Comparison of ENCODE assay signal across 11 cellular contexts in genomic region chr7:157018997-157019591, GRCh38. TPM values are rescaled to one million over a fixed set of nuclear protein-coding genes. Genes with fewer than 3 reads are reported as not detected.
DNase-seq lines count a peak whose midpoint lies in the region; ATAC-seq and TF ChIP-seq lines count a peak whose summit lies in the region.
"Had no signal": no experiment of that assay in that cellular context is flagged by ENCODE, and none has a peak within 500 bp of the region (broad histone marks: within the 10 kb centered on the region; RNA-seq: fewer than 3 reads in every experiment).

No MANE protein-coding gene starts in this region.

- CTCF ChIA-PET in activated CD8-positive, alpha-beta memory T cell treated with anti-CD3 and anti-CD28 coated beads, Interleukin-2, amount 10 ng/mL, durations not matched to agents 7 days and 5 days (lab: Charles Lee), result no interaction called here
- CTCF ChIA-PET in T-cell (lab: Charles Lee), result interaction anchor here in 1 of 2 donors (0.6 kb wide), 1 partner anchor 11 kb away, joined by 3 read pairs; no protein-coding TSS in a partner anchor
- CTCF ChIA-PET in RWPE1 (lab: Yijun Ruan, JAX), result interaction anchor here (0.8 kb wide), 1 partner anchor 112 kb away, joined by 3 read pairs; no protein-coding TSS in a partner anchor

- peaks cover 82% of the 10 kb centered on the region for H3K27me3 Mint-ChIP-seq in activated CD8-positive, alpha-beta memory T cell treated with anti-CD3 and anti-CD28 coated beads, Interleukin-2, amount 10 ng/mL, durations not matched to agents 7 days and 5 days
- peaks cover 51 to 77% of the 10 kb centered on the region in 2 donors for H3K27me3 Mint-ChIP-seq in T-cell
- peaks cover 73% of the 10 kb centered on the region for H3K27me3 Mint-ChIP-seq in stimulated activated memory B cell treated with anti-CD40 and anti-IgM and Interleukin-4, amounts not matched to agents 10 μg/mL and 1 μg/mL and 100 μg/mL, for 72 hours

- H3K4me3 ChIP-seq in iPS DF 6.9 (ENCODE audit: low read length), result peak overlapping the region; percentile 1; the same call in 1 of the 2 replicates
- H3K4me3 ChIP-seq: ascending aorta had no signal

- peaks cover 14% of the 10 kb centered on the region for H3K4me1 Mint-ChIP-seq in activated CD8-positive, alpha-beta memory T cell treated with anti-CD3 and anti-CD28 coated beads, Interleukin-2, amount 10 ng/mL, durations not matched to agents 7 days and 5 days
- peaks cover 11 to 29% (median 23%) of the 10 kb centered on the region in 3 donors for H3K4me1 Mint-ChIP-seq in T-cell
- H3K4me1 Mint-ChIP-seq in stimulated activated memory B cell treated with anti-CD40 and anti-IgM and Interleukin-4, amounts not matched to agents 10 μg/mL and 1 μg/mL and 100 μg/mL, for 72 hours, result peaks cover 32% of the 10 kb centered on the region

- DNase-seq in activated CD8-positive, alpha-beta memory T cell treated with anti-CD3 and anti-CD28 coated beads, Interleukin-2, amount 50 U/mL, for 48 hours, result peak; percentile 53
- DNase-seq in activated CD8-positive, alpha-beta memory T cell treated with anti-CD3 and anti-CD28 coated beads, Interleukin-2, amount 10 ng/mL, durations not matched to agents 7 days and 5 days, result no peak
- no peak for DNase-seq in T-cell
- DNase-seq in iPS DF 6.9 (ENCODE audit: low read depth, low spot score), result no peak
- no peak for DNase-seq in RWPE1 (ENCODE audit: low spot score)
- DNase-seq in cerebellum (ENCODE audit: low spot score), result no peak
- DNase-seq: MM.1S had no signal

- H3K9me3 ChIP-seq in iPS DF 6.9 (ENCODE audit: control insufficient read depth, insufficient read depth, low read length), result no peaks in the 10 kb centered on the region
- H3K9me3 ChIP-seq: ascending aorta had no signal

- peaks cover 94% of the 10 kb centered on the region for H3K27me3 ChIP-seq in iPS DF 6.9 (ENCODE audit: control insufficient read depth, insufficient read depth, low read length)

- peaks cover 12% of the 10 kb centered on the region for H3K4me1 ChIP-seq in iPS DF 6.9 (ENCODE audit: control insufficient read depth, insufficient read depth, low read length)

- no peak for ATAC-seq in activated CD8-positive, alpha-beta memory T cell treated with anti-CD3 and anti-CD28 coated beads, Interleukin-2, amount 10 ng/mL, durations not matched to agents 7 days and 5 days
- ATAC-seq in T-cell (replicated peaks in 1 of 4), result peak in 1 of 4 experiments; percentile 27
- ATAC-seq in stimulated activated memory B cell treated with anti-CD40 and anti-IgM and Interleukin-4, amounts not matched to agents 10 μg/mL and 1 μg/mL and 100 μg/mL, for 72 hours, result no peak
- ATAC-seq in GM19328 (IDR thresholded peaks at IDR 0.05; ENCODE audit: unreplicated experiment), result no peak
- ATAC-seq: activated CD4-positive, CD25-positive, alpha-beta regulatory T cell treated with anti-CD3 and anti-CD28 coated beads, Interleukin-2, amount 50 U/mL, for 24 hours had no signal

- H3K9me3 Mint-ChIP-seq in activated CD8-positive, alpha-beta memory T cell treated with anti-CD3 and anti-CD28 coated beads, Interleukin-2, amount 10 ng/mL, durations not matched to agents 7 days and 5 days (ENCODE audit: low read depth), result no peaks in the 10 kb centered on the region
- H3K9me3 Mint-ChIP-seq in T-cell, result no peaks in the 10 kb centered on the region
- H3K9me3 Mint-ChIP-seq in stimulated activated memory B cell treated with anti-CD40 and anti-IgM and Interleukin-4, amounts not matched to agents 10 μg/mL and 1 μg/mL and 100 μg/mL, for 72 hours, result no peaks in the 10 kb centered on the region

- no peak overlapping the region for H3K27ac Mint-ChIP-seq in activated CD8-positive, alpha-beta memory T cell treated with anti-CD3 and anti-CD28 coated beads, Interleukin-2, amount 10 ng/mL, durations not matched to agents 7 days and 5 days
- no peak overlapping the region for H3K27ac Mint-ChIP-seq in T-cell
- H3K27ac Mint-ChIP-seq in stimulated activated memory B cell treated with anti-CD40 and anti-IgM and Interleukin-4, amounts not matched to agents 10 μg/mL and 1 μg/mL and 100 μg/mL, for 72 hours, result no peak overlapping the region

- no peaks in the 10 kb centered on the region; the same call in 1 of the 2 replicates for H3K36me3 ChIP-seq in iPS DF 6.9 (ENCODE audit: control insufficient read depth, insufficient read depth, low read length)
- H3K36me3 ChIP-seq: ascending aorta had no signal

- no peak overlapping the region for H3K27ac ChIP-seq in iPS DF 6.9 (ENCODE audit: low read length)
- no peak overlapping the region for H3K27ac ChIP-seq in RWPE1
- H3K27ac ChIP-seq: ascending aorta had no signal

- WGBS in iPS DF 6.9 (ENCODE audit: insufficient coverage, insufficient read length), result no CpG with 5 or more reads among the region's 45 CpGs

- H3K4me3 Mint-ChIP-seq in activated CD8-positive, alpha-beta memory T cell treated with anti-CD3 and anti-CD28 coated beads, Interleukin-2, amount 10 ng/mL, durations not matched to agents 7 days and 5 days, result no peak overlapping the region
- H3K4me3 Mint-ChIP-seq in T-cell, result peak overlapping the region; percentile 56 to 64 (median 58)
- H3K4me3 Mint-ChIP-seq in stimulated activated memory B cell treated with anti-CD40 and anti-IgM and Interleukin-4, amounts not matched to agents 10 μg/mL and 1 μg/mL and 100 μg/mL, for 72 hours, result peak overlapping the region; percentile 54

- TF ChIP-seq CTCF in RWPE1 (conservative IDR thresholded peaks at IDR 0.05; ENCODE audit: low read depth), result no peak

- peaks cover 2% of the 10 kb centered on the region for H3K36me3 Mint-ChIP-seq in activated CD8-positive, alpha-beta memory T cell treated with anti-CD3 and anti-CD28 coated beads, Interleukin-2, amount 10 ng/mL, durations not matched to agents 7 days and 5 days
- no peaks in the 10 kb centered on the region for H3K36me3 Mint-ChIP-seq in T-cell
- H3K36me3 Mint-ChIP-seq in stimulated activated memory B cell treated with anti-CD40 and anti-IgM and Interleukin-4, amounts not matched to agents 10 μg/mL and 1 μg/mL and 100 μg/mL, for 72 hours, result no peaks in the 10 kb centered on the region

- POLR2A ChIA-PET in T-cell (lab: Charles Lee), result no interaction called here
- POLR2A ChIA-PET in RWPE1 (lab: Yijun Ruan, JAX; ENCODE audit: low non-redundant PET), result no interaction called here

RNA-seq across cellular contexts. Expression of gene MNX1, which starts 8.6 kb away (rescaled TPM):
- not detected for total RNA-seq in activated CD8-positive, alpha-beta memory T cell treated with anti-CD3 and anti-CD28 coated beads, Interleukin-2, amount 10 ng/mL, durations not matched to agents 7 days and 5 days
- total RNA-seq in T-cell (under 1 TPM in 2 of 5 donors, not detected in 3; 0.10 to 0.30 TPM), cerebellum (not detected)
- total RNA-seq: ascending aorta had no signal
